Comparison of ENCODE assay signal across 14 cellular contexts in the genomic region with DNA sequence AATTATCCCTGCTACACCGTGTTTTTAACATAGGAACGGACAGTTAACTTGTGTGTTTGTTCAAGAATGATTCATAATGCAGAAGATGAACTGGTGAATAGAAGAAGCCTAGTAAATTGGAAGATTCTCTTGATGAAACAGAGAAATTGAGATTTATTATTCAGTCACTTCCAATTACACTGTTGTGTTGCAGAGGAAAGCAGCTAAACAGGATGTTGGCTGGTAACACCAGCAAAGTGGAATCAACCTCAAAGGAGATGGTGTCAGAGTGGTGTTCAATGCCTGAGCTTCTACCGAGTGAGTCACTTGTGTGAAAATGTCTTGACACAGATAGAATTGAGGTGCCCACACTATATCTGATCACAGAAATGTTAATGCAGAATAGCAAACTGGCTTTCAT.
DNase-seq lines count a peak whose midpoint lies in the region; ATAC-seq, FAIRE-seq and TF ChIP-seq lines count a peak whose summit lies in the region.
"Had no signal": no experiment of that assay in that cellular context is flagged by ENCODE, and none has a peak within 500 bp of the region (broad histone marks: within the 10 kb centered on the region; RNA-seq: fewer than 3 reads in every experiment).

No MANE protein-coding gene starts in this region.

- TF ChIP-seq POLR2A in endothelial cell of umbilical vein (IDR thresholded peaks at IDR 0.05; ENCODE audit: low read depth, low read length), result no peak

- H3K79me2 ChIP-seq in endothelial cell of umbilical vein (ENCODE audit: control insufficient read depth, insufficient read depth, low read length), result no peaks in the 10 kb centered on the region

- ATAC-seq in activated CD8-positive, alpha-beta memory T cell treated with anti-CD3 and anti-CD28 coated beads, Interleukin-2, amount 10 ng/mL, durations not matched to agents 7 days and 5 days, result peak; percentile 97
- ATAC-seq in GM21786 (IDR thresholded peaks at IDR 0.05; ENCODE audit: unreplicated experiment), result no peak

- H4K20me1 ChIP-seq in endothelial cell of umbilical vein (replicated peaks; ENCODE audit: control insufficient read depth, extremely low read depth, insufficient read depth, low read length), result no peaks in the 10 kb centered on the region

- POLR2A ChIA-PET in endothelial cell of umbilical vein (lab: Charles Lee), result no interaction called here

- no peak overlapping the region for H3K27ac Mint-ChIP-seq in activated CD8-positive, alpha-beta memory T cell treated with anti-CD3 and anti-CD28 coated beads, Interleukin-2, amount 10 ng/mL, durations not matched to agents 7 days and 5 days
- no peak overlapping the region for H3K27ac Mint-ChIP-seq in T-helper 2 cell treated with Interferon-gamma antibody and Interleukin-4, amounts not matched to agents 5 μg/mL and 100 μg/mL, for 36 hours
- H3K27ac Mint-ChIP-seq: type B pancreatic cell had no signal

- H3K36me3 Mint-ChIP-seq in activated CD8-positive, alpha-beta memory T cell treated with anti-CD3 and anti-CD28 coated beads, Interleukin-2, amount 10 ng/mL, durations not matched to agents 7 days and 5 days, result peaks cover 9% of the 10 kb centered on the region
- no peaks in the 10 kb centered on the region for H3K36me3 Mint-ChIP-seq in T-helper 2 cell treated with Interferon-gamma antibody and Interleukin-4, amounts not matched to agents 5 μg/mL and 100 μg/mL, for 36 hours (ENCODE audit: low read depth)
- H3K36me3 Mint-ChIP-seq: type B pancreatic cell had no signal

- H3K4me2 ChIP-seq in endothelial cell of umbilical vein (ENCODE audit: insufficient read depth, low read length), result no peak overlapping the region

- H3K27me3 Mint-ChIP-seq in activated CD8-positive, alpha-beta memory T cell treated with anti-CD3 and anti-CD28 coated beads, Interleukin-2, amount 10 ng/mL, durations not matched to agents 7 days and 5 days, result no peaks in the 10 kb centered on the region
- no peaks in the 10 kb centered on the region for H3K27me3 Mint-ChIP-seq in T-helper 2 cell treated with Interferon-gamma antibody and Interleukin-4, amounts not matched to agents 5 μg/mL and 100 μg/mL, for 36 hours (ENCODE audit: low read depth)
- H3K27me3 Mint-ChIP-seq: type B pancreatic cell had no signal

- BruUV-seq in endothelial cell of umbilical vein (replicated peaks; lab: Mats Ljungman, UMichigan), result no TSS peak

- H3K9me1 ChIP-seq in endothelial cell of umbilical vein (replicated peaks; ENCODE audit: control insufficient read depth, extremely low read depth, insufficient read depth, low read length), result no peaks in the 10 kb centered on the region

- no peak overlapping the region for H3K27ac ChIP-seq in endothelial cell of umbilical vein (ENCODE audit: insufficient read depth, low read depth, low read length)

- dilution Hi-C loops in endothelial cell of umbilical vein (cut with MboI; ENCODE audit: extremely low pct_ligation_motif_present, low sequenced_read_pairs), result no loop called here

- no peak for TF ChIP-seq CTCF in endothelial cell of umbilical vein (IDR thresholded peaks at IDR 0.05; ENCODE audit: extremely low read depth in 1 of 2, insufficient read depth in 1 of 2, low read depth in 1 of 2, low read length in 2 of 2)

- no peaks in the 10 kb centered on the region for H3K36me3 ChIP-seq in endothelial cell of umbilical vein (ENCODE audit: control insufficient read depth in 2 of 2, extremely low read depth in 1 of 2, insufficient read depth in 2 of 2, low read length in 2 of 2)

- no peaks in the 10 kb centered on the region for H3K9me3 ChIP-seq in endothelial cell of umbilical vein (replicated peaks; ENCODE audit: control insufficient read depth, insufficient read depth, low read length)

- H3K9ac ChIP-seq in endothelial cell of umbilical vein (replicated peaks; ENCODE audit: extremely low read depth, insufficient read depth, low read length), result no peak overlapping the region

- intact Hi-C loops in endothelial cell of umbilical vein (cut with micrococcal nuclease), result no loop called here

- H2AFZ ChIP-seq in endothelial cell of umbilical vein (ENCODE audit: low read depth, low read length), result no peak overlapping the region

- peaks cover 16% of the 10 kb centered on the region for H3K4me1 Mint-ChIP-seq in activated CD8-positive, alpha-beta memory T cell treated with anti-CD3 and anti-CD28 coated beads, Interleukin-2, amount 10 ng/mL, durations not matched to agents 7 days and 5 days
- peaks cover 14% of the 10 kb centered on the region for H3K4me1 Mint-ChIP-seq in T-helper 2 cell treated with Interferon-gamma antibody and Interleukin-4, amounts not matched to agents 5 μg/mL and 100 μg/mL, for 36 hours (ENCODE audit: low read depth)
- H3K4me1 Mint-ChIP-seq: neural crest cell had no signal

- peaks cover 8% of the 10 kb centered on the region for H3K4me1 ChIP-seq in endothelial cell of umbilical vein (ENCODE audit: control insufficient read depth, extremely low read depth, insufficient read depth, low read length)

- H3K4me3 ChIP-seq in endothelial cell of umbilical vein (replicated peaks in 1 of 3; ENCODE audit: insufficient read depth in 1 of 3, low read depth in 1 of 3, low read length in 3 of 3), result no peak overlapping the region

- no peak overlapping the region for H3K4me3 Mint-ChIP-seq in activated CD8-positive, alpha-beta memory T cell treated with anti-CD3 and anti-CD28 coated beads, Interleukin-2, amount 10 ng/mL, durations not matched to agents 7 days and 5 days
- H3K4me3 Mint-ChIP-seq in T-helper 2 cell treated with Interferon-gamma antibody and Interleukin-4, amounts not matched to agents 5 μg/mL and 100 μg/mL, for 36 hours, result peak overlapping the region; percentile 6
- H3K4me3 Mint-ChIP-seq: neural crest cell, type B pancreatic cell had no signal

- DNase-seq in activated CD8-positive, alpha-beta memory T cell treated with anti-CD3 and anti-CD28 coated beads, Interleukin-2, amount 10 ng/mL, durations not matched to agents 7 days and 5 days, result peak; percentile 67
- no peak for DNase-seq in activated CD8-positive, alpha-beta memory T cell treated with anti-CD3 and anti-CD28 coated beads for 24 hours
- DNase-seq in T-helper 2 cell treated with Interferon-gamma antibody and Interleukin-4, amounts not matched to agents 5 μg/mL and 100 μg/mL, for 36 hours (ENCODE audit: low spot score), result peak; percentile 52
- no peak for DNase-seq in endothelial cell of umbilical vein (ENCODE audit: low read depth, low spot score)
- peak; percentile 7 to 24 for DNase-seq in stimulated activated CD8-positive, alpha-beta memory T cell treated with anti-CD3 and anti-CD28 coated beads, Interleukin-15, amount 100 ng/mL, for 4 hours (ENCODE audit: low read depth in 2 of 2)
- DNase-seq in cerebellar cortex (ENCODE audit: low spot score), result no peak
- no peak for DNase-seq in DMS 273 treated with DMSO at 0.1 percent for 48 hours (lab: John Stamatoyannopoulos, UW)
- DNase-seq: NCI-H1092, NCI-H345, OCI-M1 had no signal

- H3K27me3 ChIP-seq in endothelial cell of umbilical vein (ENCODE audit: control insufficient read depth in 2 of 2, insufficient read depth in 2 of 2, low read length in 2 of 2), result no peaks in the 10 kb centered on the region

- no peak for FAIRE-seq in endothelial cell of umbilical vein (lab: Jason Lieb, UNC)
- FAIRE-seq: endometrium had no signal

- H3K9me3 Mint-ChIP-seq in activated CD8-positive, alpha-beta memory T cell treated with anti-CD3 and anti-CD28 coated beads, Interleukin-2, amount 10 ng/mL, durations not matched to agents 7 days and 5 days (ENCODE audit: low read depth), result no peaks in the 10 kb centered on the region
- no peaks in the 10 kb centered on the region for H3K9me3 Mint-ChIP-seq in T-helper 2 cell treated with Interferon-gamma antibody and Interleukin-4, amounts not matched to agents 5 μg/mL and 100 μg/mL, for 36 hours
- H3K9me3 Mint-ChIP-seq: neural crest cell, type B pancreatic cell had no signal

- CTCF ChIA-PET in activated CD8-positive, alpha-beta memory T cell treated with anti-CD3 and anti-CD28 coated beads, Interleukin-2, amount 10 ng/mL, durations not matched to agents 7 days and 5 days (lab: Charles Lee), result interaction anchor here (1.0 kb wide), 1 partner anchor 805 kb away, joined by 3 read pairs; no protein-coding TSS in a partner anchor
- CTCF ChIA-PET in endothelial cell of umbilical vein (lab: Charles Lee), result interaction anchor here (1.0 to 1.7 kb wide), 4 partner anchors 11 to 208 kb away, joined by 3 to 5 read pairs (median 4); no protein-coding TSS in a partner anchor

TF ChIP-seq in endothelial cell of umbilical vein, 7 proteins besides CTCF, POLR2A, EP300 and RAD21:
- TF ChIP-seq MYC (IDR thresholded peaks at IDR 0.05; ENCODE audit: low read depth, low read length), result no peak
- TF ChIP-seq, protein P1, sequence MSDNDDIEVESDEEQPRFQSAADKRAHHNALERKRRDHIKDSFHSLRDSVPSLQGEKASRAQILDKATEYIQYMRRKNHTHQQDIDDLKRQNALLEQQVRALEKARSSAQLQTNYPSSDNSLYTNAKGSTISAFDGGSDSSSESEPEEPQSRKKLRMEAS (IDR thresholded peaks at IDR 0.05; ENCODE audit: insufficient read depth, insufficient read length), result no peak
- peak; percentile 15 for TF ChIP-seq FOS (IDR thresholded peaks at IDR 0.05; ENCODE audit: borderline replicate concordance, insufficient read depth, low read length)
- TF ChIP-seq JUN (IDR thresholded peaks at IDR 0.05; ENCODE audit: borderline replicate concordance, insufficient read depth, insufficient read length, low read depth), result no peak

Comparison
In these comparisons a context has a peak if more than half of its experiments do, and no peak if none do; other contexts are left out.
1. DNase-seq: peak in activated CD8-positive, alpha-beta memory T cell treated with anti-CD3 and anti-CD28 coated beads, Interleukin-2, amount 10 ng/mL, durations not matched to agents 7 days and 5 days (single experiment), T-helper 2 cell treated with Interferon-gamma antibody and Interleukin-4, amounts not matched to agents 5 μg/mL and 100 μg/mL, for 36 hours (single experiment) and stimulated activated CD8-positive, alpha-beta memory T cell treated with anti-CD3 and anti-CD28 coated beads, Interleukin-15, amount 100 ng/mL, for 4 hours (2 of 2); none in activated CD8-positive, alpha-beta memory T cell treated with anti-CD3 and anti-CD28 coated beads for 24 hours (single experiment), endothelial cell of umbilical vein (single experiment), cerebellar cortex (single experiment) and DMS 273 treated with DMSO at 0.1 percent for 48 hours (single experiment).